17 cellular contexts compared by ENCODE assay signal in the genomic region with DNA sequence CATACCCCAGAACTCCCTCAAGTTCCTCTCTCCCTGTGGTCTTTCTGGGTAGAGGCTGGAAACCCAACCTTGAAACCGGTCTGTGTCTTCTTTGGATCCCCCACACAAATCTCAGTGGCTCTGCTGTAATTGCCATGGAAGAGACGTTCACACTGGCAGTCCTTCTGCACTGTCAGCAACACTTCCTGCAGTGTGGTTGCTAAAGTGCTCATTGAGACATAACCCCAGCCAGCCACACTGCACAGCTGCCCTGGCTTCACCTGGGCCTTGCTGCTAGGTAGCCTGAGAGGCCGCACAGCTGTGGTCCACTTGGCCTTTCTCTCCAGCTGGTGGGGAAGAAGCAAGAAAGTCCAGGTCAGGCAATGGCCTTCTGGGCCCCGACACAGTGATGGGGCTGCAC. TPM values are rescaled to one million over a fixed set of nuclear protein-coding genes. Genes with fewer than 3 reads are reported as not detected.
A peak's percentile ranks its signal among the peaks of the same experiment; 100 is the strongest.
DNase-seq lines count a peak whose midpoint lies in the region; ATAC-seq and TF ChIP-seq lines count a peak whose summit lies in the region.
"Had no signal": no experiment of that assay in that cellular context is flagged by ENCODE, and none has a peak within 500 bp of the region (broad histone marks: within the 10 kb centered on the region; RNA-seq: fewer than 3 reads in every experiment).

No MANE protein-coding gene starts in this region.

- no peak for TF ChIP-seq CTCF in NB4 (IDR thresholded peaks at IDR 0.05; ENCODE audit: low read depth, low read length)
- TF ChIP-seq CTCF in upper lobe of right lung (IDR thresholded peaks at IDR 0.05): no peak
- no peak for TF ChIP-seq CTCF in suprapubic skin (IDR thresholded peaks at IDR 0.05)
- no peak for TF ChIP-seq CTCF in prostate gland (IDR thresholded peaks at IDR 0.05)

- H3K27me3 ChIP-seq in upper lobe of right lung (no peaks in the 10 kb centered on the region), suprapubic skin (no peaks in the 10 kb centered on the region), prostate gland (replicated peaks; ENCODE audit: insufficient read depth) (no peaks in the 10 kb centered on the region)

- H3K9me3 Mint-ChIP-seq in activated naive CD8-positive, alpha-beta T cell treated with anti-CD3 and anti-CD28 coated beads, Interleukin-2, amount 10 ng/mL, durations not matched to agents 7 days and 5 days: peaks cover 2% of the 10 kb centered on the region

- peak overlapping the region; percentile 81 for H3K4me3 Mint-ChIP-seq in activated naive CD8-positive, alpha-beta T cell treated with anti-CD3 and anti-CD28 coated beads, Interleukin-2, amount 10 ng/mL, durations not matched to agents 7 days and 5 days

- H3K36me3 ChIP-seq in upper lobe of right lung (no peaks in the 10 kb centered on the region), suprapubic skin (no peaks in the 10 kb centered on the region), prostate gland (no peaks in the 10 kb centered on the region)

- ATAC-seq in left cardiac atrium (no peak), upper lobe of right lung (peak; percentile 30)
- ATAC-seq in activated naive CD8-positive, alpha-beta T cell treated with anti-CD3 and anti-CD28 coated beads, Interleukin-2, amount 10 ng/mL, durations not matched to agents 7 days and 5 days (ENCODE audit: low read depth): peak; percentile 51

- H3K4me1 ChIP-seq in upper lobe of right lung (no peaks in the 10 kb centered on the region), suprapubic skin (no peaks in the 10 kb centered on the region), prostate gland (replicated peaks) (no peaks in the 10 kb centered on the region)

- TF ChIP-seq EP300 in suprapubic skin (IDR thresholded peaks at IDR 0.05): no peak

- POLR2A ChIA-PET in activated naive CD8-positive, alpha-beta T cell treated with anti-CD3 and anti-CD28 coated beads, Interleukin-2, amount 10 ng/mL, durations not matched to agents 7 days and 5 days (lab: Charles Lee): interaction anchor here (0.8 to 3.8 kb wide), 8 partner anchors 20 to 164 kb away, joined by 3 to 31 read pairs (median 7); a partner anchor contains a TSS

- H3K27ac ChIP-seq in upper lobe of right lung: no peak overlapping the region
- H3K27ac ChIP-seq in suprapubic skin: no peak overlapping the region
- H3K27ac ChIP-seq in prostate gland: no peak overlapping the region
- H3K27ac ChIP-seq: epithelial cell of prostate had no signal

- peak; percentile 66 for DNase-seq in cardiac septum (ENCODE audit: low spot score)
- DNase-seq in left cardiac atrium: no peak
- DNase-seq in NB4 (ENCODE audit: low read depth): peak; percentile 57
- DNase-seq in activated naive CD8-positive, alpha-beta T cell treated with anti-CD3 and anti-CD28 coated beads, Interleukin-2, amount 10 ng/mL, durations not matched to agents 7 days and 5 days: peak; percentile 45
- no peak for DNase-seq in upper lobe of right lung
- DNase-seq in suprapubic skin (ENCODE audit: low spot score in 2 of 2): no peak
- DNase-seq in prostate gland (ENCODE audit: low spot score): no peak
- DNase-seq in nucleus accumbens (lab: John Stamatoyannopoulos, UW): no peak
- DNase-seq: amniotic stem cell, glutamatergic neuron, islet precursor cell, NCI-H146 had no signal

- H3K4me1 Mint-ChIP-seq in activated naive CD8-positive, alpha-beta T cell treated with anti-CD3 and anti-CD28 coated beads, Interleukin-2, amount 10 ng/mL, durations not matched to agents 7 days and 5 days: peaks cover 58% of the 10 kb centered on the region

- peak overlapping the region; percentile 97 for H3K27ac Mint-ChIP-seq in activated naive CD8-positive, alpha-beta T cell treated with anti-CD3 and anti-CD28 coated beads, Interleukin-2, amount 10 ng/mL, durations not matched to agents 7 days and 5 days

- WGBS in suprapubic skin: 69% methylated on average over 3 of the region's 4 CpGs
- 87% methylated on average over 4 of the region's 4 CpGs for WGBS in prostate gland

- H3K27me3 Mint-ChIP-seq in activated naive CD8-positive, alpha-beta T cell treated with anti-CD3 and anti-CD28 coated beads, Interleukin-2, amount 10 ng/mL, durations not matched to agents 7 days and 5 days: no peaks in the 10 kb centered on the region

- H3K9me3 ChIP-seq in upper lobe of right lung (no peaks in the 10 kb centered on the region), suprapubic skin (peaks cover 4% of the 10 kb centered on the region), prostate gland (no peaks in the 10 kb centered on the region)

- TF ChIP-seq POLR2A in NB4 (IDR thresholded peaks at IDR 0.05; ENCODE audit: extremely low read depth, insufficient read length): no peak
- no peak for TF ChIP-seq POLR2A in suprapubic skin (IDR thresholded peaks at IDR 0.05)
- no peak for TF ChIP-seq POLR2A in prostate gland (IDR thresholded peaks at IDR 0.05)

- H3K36me3 Mint-ChIP-seq in activated naive CD8-positive, alpha-beta T cell treated with anti-CD3 and anti-CD28 coated beads, Interleukin-2, amount 10 ng/mL, durations not matched to agents 7 days and 5 days: peaks cover 5% of the 10 kb centered on the region

- H3K4me3 ChIP-seq in NB4 (ENCODE audit: low read depth, low read length): no peak overlapping the region
- no peak overlapping the region for H3K4me3 ChIP-seq in upper lobe of right lung
- no peak overlapping the region for H3K4me3 ChIP-seq in suprapubic skin
- H3K4me3 ChIP-seq in prostate gland: no peak overlapping the region

- intact Hi-C loops in cardiac septum (cut with DNase I) (no loop called here), left cardiac atrium (cut with DNase I) (no loop called here), upper lobe of right lung (cut with DNase I) (no loop called here), prostate gland (cut with DNase I) (no loop called here)

RNA-seq across cellular contexts. Expression of a gene that starts 2.4 kb away (rescaled TPM):
- total RNA-seq in cardiac septum (0.48 TPM), left cardiac atrium (1 to 10 TPM in 1 of 2 donors, not detected in 1; 2.0 TPM), upper lobe of right lung (4.7 TPM), suprapubic skin (not detected), prostate gland (under 1 TPM in 1 of 2 donors, not detected in 1; 0.55 TPM)
- 1 to 10 TPM; 4.9 to 5.7 TPM for total RNA-seq in activated naive CD8-positive, alpha-beta T cell treated with anti-CD3 and anti-CD28 coated beads, Interleukin-2, amount 10 ng/mL, durations not matched to agents 7 days and 5 days
- total RNA-seq: pulmonary artery endothelial cell, urinary bladder had no signal

RNA-seq across cellular contexts. Expression of a gene that starts 26.9 kb away (rescaled TPM):
- 0.48 TPM for total RNA-seq in cardiac septum
- total RNA-seq in left cardiac atrium: under 1 TPM; 0.47 to 0.73 TPM
- total RNA-seq in activated naive CD8-positive, alpha-beta T cell treated with anti-CD3 and anti-CD28 coated beads, Interleukin-2, amount 10 ng/mL, durations not matched to agents 7 days and 5 days: 100 to 1,000 TPM; 195 to 217 TPM
- total RNA-seq in upper lobe of right lung: 8.1 TPM
- under 1 TPM in 1 of 4 donors, not detected in 3; 0.72 TPM for total RNA-seq in suprapubic skin
- 1 to 10 TPM in 1 of 2 donors, not detected in 1; 1.1 TPM for total RNA-seq in prostate gland
- total RNA-seq: pulmonary artery endothelial cell, urinary bladder had no signal

RNA-seq across cellular contexts. Expression of a gene that starts 31.0 kb away (rescaled TPM):
- total RNA-seq in cardiac septum (2.2 TPM), left cardiac atrium (1 to 10 TPM; 2.4 to 5.3 TPM), upper lobe of right lung (9.7 TPM), suprapubic skin (1 to 10 TPM in 1 of 4 donors, under 1 TPM in 1, not detected in 2; 0.89 to 4.5 TPM), prostate gland (1 to 10 TPM in 1 of 2 donors, not detected in 1; 3.9 TPM)
- not detected for total RNA-seq in activated naive CD8-positive, alpha-beta T cell treated with anti-CD3 and anti-CD28 coated beads, Interleukin-2, amount 10 ng/mL, durations not matched to agents 7 days and 5 days
- total RNA-seq: mononuclear cell; pulmonary artery endothelial cell; T-helper 1 cell treated with Interleukin-12 subunit alpha and Interleukin-12 subunit beta and Interleukin-4 antibody, amounts not matched to agents 30 ng/mL and 1 ng/mL, for 36 hours had no signal

Comparison
In these comparisons a context has a peak if more than half of its experiments do, and no peak if none do; other contexts are left out.
1. DNase-seq: peak in cardiac septum (single experiment), NB4 (single experiment) and activated naive CD8-positive, alpha-beta T cell treated with anti-CD3 and anti-CD28 coated beads, Interleukin-2, amount 10 ng/mL, durations not matched to agents 7 days and 5 days (single experiment); none in left cardiac atrium (single experiment), upper lobe of right lung (single experiment), suprapubic skin (0 of 2), prostate gland (single experiment) and nucleus accumbens (0 of 56).
2. ATAC-seq: peak in activated naive CD8-positive, alpha-beta T cell treated with anti-CD3 and anti-CD28 coated beads, Interleukin-2, amount 10 ng/mL, durations not matched to agents 7 days and 5 days (single experiment) and upper lobe of right lung (single experiment); none in left cardiac atrium (0 of 2).
3. RNA of a gene that starts 26.9 kb away (total RNA-seq): 195 to 217 TPM in activated naive CD8-positive, alpha-beta T cell treated with anti-CD3 and anti-CD28 coated beads, Interleukin-2, amount 10 ng/mL, durations not matched to agents 7 days and 5 days; 8.1 TPM in upper lobe of right lung (single experiment), 1.1 TPM in prostate gland, 0.47 to 0.73 TPM in left cardiac atrium, 0.48 TPM in cardiac septum (single experiment) and 0.72 TPM in suprapubic skin; every median in the first group is over 10 times any median in the second.